ENCODE assay signal across 1 cellular context in the genomic region with DNA sequence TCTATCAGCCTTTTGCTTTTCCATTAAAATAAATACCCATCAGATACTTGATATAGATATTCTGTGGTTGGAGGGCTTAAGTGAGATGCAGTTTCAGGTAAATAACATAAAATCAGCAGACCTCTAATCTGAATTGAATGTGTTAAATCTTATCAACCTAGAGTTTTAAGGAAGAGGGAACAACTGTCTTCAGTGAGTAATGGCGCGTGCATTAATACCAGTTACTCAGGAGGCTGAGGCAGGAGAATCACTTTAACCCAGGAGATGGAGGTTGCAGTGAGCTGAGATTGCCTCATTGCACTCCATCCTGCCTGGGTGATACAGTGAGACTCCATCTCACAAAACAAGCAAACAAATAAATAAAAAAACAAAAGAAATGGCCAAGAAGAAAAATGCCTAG.
TF ChIP-seq lines count a peak whose summit lies in the region.

No MANE protein-coding gene starts in this region.

TF ChIP-seq in IMR-90, 13 proteins besides CTCF, POLR2A, EP300 and RAD21:
- TF ChIP-seq CHD1 (IDR thresholded peaks at IDR 0.05; ENCODE audit: low read depth, low read length) (no peak), NFE2L2 (IDR thresholded peaks at IDR 0.05; ENCODE audit: low read depth, low read length) (no peak), MXI1 (IDR thresholded peaks at IDR 0.05; ENCODE audit: borderline replicate concordance, low read depth, low read length) (no peak), BHLHE40 (IDR thresholded peaks at IDR 0.05; ENCODE audit: low read depth, low read length) (no peak), FOS (IDR thresholded peaks at IDR 0.05; ENCODE audit: low read depth, low read length) (no peak), SMC3 (IDR thresholded peaks at IDR 0.05; ENCODE audit: low read depth, low read length) (no peak), CEBPB (IDR thresholded peaks at IDR 0.05; ENCODE audit: low read depth, low read length) (no peak)
